In genomic region chr16:15587152-15587825, GRCh38 we compare ENCODE assay signal across 30 cellular contexts. TPM values are rescaled to one million over a fixed set of nuclear protein-coding genes. Genes with fewer than 3 reads are reported as not detected.
DNase-seq lines count a peak whose midpoint lies in the region; ATAC-seq and TF ChIP-seq lines count a peak whose summit lies in the region.
"Had no signal": no experiment of that assay in that cellular context is flagged by ENCODE, and none has a peak within 500 bp of the region (broad histone marks: within the 10 kb centered on the region; RNA-seq: fewer than 3 reads in every experiment).

No MANE protein-coding gene starts in this region.

- peaks cover 24% of the 10 kb centered on the region for H3K36me3 Mint-ChIP-seq in activated naive CD8-positive, alpha-beta T cell
- H3K36me3 Mint-ChIP-seq in activated naive CD8-positive, alpha-beta T cell treated with anti-CD3 and anti-CD28 coated beads for 36 hours: peaks cover 86% of the 10 kb centered on the region
- H3K36me3 Mint-ChIP-seq in central memory CD8-positive, alpha-beta T cell (ENCODE audit: insufficient read depth): peaks cover 11% of the 10 kb centered on the region
- H3K36me3 Mint-ChIP-seq in stimulated activated effector memory CD8-positive, alpha-beta T cell treated with anti-CD3 and anti-CD28 coated beads, Interleukin-12 subunit alpha, Interleukin-12 subunit beta, amount 100 ng/mL, for 72 hours: peaks cover 27% of the 10 kb centered on the region

- intact Hi-C loops in HCT116 (cut with micrococcal nuclease): no loop called here

- H3K9ac ChIP-seq in HCT116 (ENCODE audit: low read length): no peak overlapping the region
- H3K9ac ChIP-seq: GM23248 had no signal

- no peak for DNase-seq in activated naive CD8-positive, alpha-beta T cell treated with anti-CD3 and anti-CD28 coated beads for 36 hours
- DNase-seq in HCT116 (ENCODE audit: low read depth, low spot score) (no peak), GM19238 (ENCODE audit: insufficient read length, low spot score) (no peak), dermis blood vessel endothelial cell (no peak)
- no peak for DNase-seq in central memory CD8-positive, alpha-beta T cell (ENCODE audit: low spot score in 2 of 2)
- no peak for DNase-seq in stimulated activated effector memory CD8-positive, alpha-beta T cell treated with anti-CD3 and anti-CD28 coated beads, Interleukin-12 subunit alpha, Interleukin-12 subunit beta, amount 100 ng/mL, for 72 hours (ENCODE audit: low spot score in 2 of 2)
- DNase-seq: activated CD4-positive, alpha-beta T cell treated with anti-CD3 and anti-CD28 coated beads, Interleukin-2, amount 50 U/mL, for 4 hours; activated naive CD4-positive, alpha-beta T cell treated with anti-CD3 and anti-CD28 coated beads for 36 hours; AML-193; aorta; DMS53; effector CD4-positive, alpha-beta T cell; erythroblast; glutamatergic neuron; GM23248; NCI-H1092; NCI-H187 treated with DMSO at 0.1 percent for 48 hours; NCI-H524 treated with DMSO at 0.1 percent for 48 hours; NK-92 treated with Interleukin-12 subunit alpha and Interleukin-12 subunit beta, amount 100 ng/mL, for 24 hours; PC-3; stimulated activated CD4-positive, alpha-beta T cell treated with anti-CD3 and anti-CD28 coated beads, Interleukin-2, amount 100 ng/mL, for 48 hours; T-helper 17 cell; thyroid gland; uterus had no signal

- RAD21 ChIA-PET in HCT116 (lab: Charles Lee; ENCODE audit: low non-redundant PET in 1 of 2, low total read pairs in 2 of 2, uncharacterized antibody in 2 of 2, unreplicated experiment in 2 of 2): no interaction called here

- no peak for ATAC-seq in HCT116
- ATAC-seq in central memory CD8-positive, alpha-beta T cell (replicated peaks; ENCODE audit: extremely low read depth, poor library complexity, severe bottlenecking): no peak
- ATAC-seq in stimulated activated effector memory CD8-positive, alpha-beta T cell treated with anti-CD3 and anti-CD28 coated beads, Interleukin-12 subunit alpha, Interleukin-12 subunit beta, amount 100 ng/mL, for 72 hours: no peak
- ATAC-seq in GM19351 (IDR thresholded peaks at IDR 0.05; ENCODE audit: unreplicated experiment): no peak
- ATAC-seq: activated CD4-positive, CD25-positive, alpha-beta regulatory T cell treated with anti-CD3 and anti-CD28 coated beads, Interleukin-2, amount 50 U/mL, for 24 hours; PC-3; sciatic nerve; SK-N-SH treated with all-trans-retinoic acid at 6 μM for 48 hours; T-helper 17 cell had no signal

- POLR2A ChIA-PET in HCT116 (lab: Charles Lee): no interaction called here

- H3K9me3 ChIP-seq in HCT116 (ENCODE audit: control insufficient read depth in 1 of 2, insufficient read depth in 1 of 2, low read depth in 1 of 2, low read length in 2 of 2): no peaks in the 10 kb centered on the region
- H3K9me3 ChIP-seq: thyroid gland had no signal

- no peaks in the 10 kb centered on the region for H4K20me1 ChIP-seq in HCT116 (ENCODE audit: insufficient read depth)

- H2AFZ ChIP-seq in HCT116 (ENCODE audit: low read depth, low read length, poor library complexity, severe bottlenecking): no peak overlapping the region
- H2AFZ ChIP-seq: GM23248 had no signal

- H3K36me3 ChIP-seq in HCT116 (ENCODE audit: control insufficient read depth in 1 of 2, insufficient read depth in 2 of 2, low read length in 2 of 2): no peaks in the 10 kb centered on the region; a peak in 1 of 4 replicates
- H3K36me3 ChIP-seq: uterus had no signal

- no peak for TF ChIP-seq RAD21 in HCT116 (IDR thresholded peaks at IDR 0.05; ENCODE audit: low read depth)

- TF ChIP-seq POLR2A in HCT116 (IDR thresholded peaks at IDR 0.05; ENCODE audit: borderline replicate concordance, extremely low read depth, insufficient read depth, insufficient read length): no peak

- H3K4me2 ChIP-seq in HCT116 (ENCODE audit: low read length): no peak overlapping the region

- peak overlapping the region; percentile 4; the same call in 1 of the 2 replicates for H3K27ac ChIP-seq in HCT116 (ENCODE audit: low read depth, low read length)
- H3K27ac ChIP-seq: GM23248, thyroid gland, uterus had no signal

- H3K4me1 ChIP-seq in HCT116 (ENCODE audit: control insufficient read depth in 1 of 2, insufficient read depth in 2 of 2, low read length in 2 of 2): peaks cover 31 to 55% of the 10 kb centered on the region in 2 experiments
- H3K4me1 ChIP-seq: uterus had no signal

- H3K27me3 ChIP-seq in HCT116 (ENCODE audit: insufficient read depth, low read length): no peaks in the 10 kb centered on the region
- H3K27me3 ChIP-seq: thyroid gland, uterus had no signal

- no peaks in the 10 kb centered on the region for H3K9me2 ChIP-seq in HCT116 (ENCODE audit: insufficient read depth)

- BruUV-seq in HCT116 (replicated peaks; lab: Mats Ljungman, UMichigan): no TSS peak

- no peak for TF ChIP-seq CTCF in HCT116 (IDR thresholded peaks at IDR 0.05 in 2 of 3, conservative IDR thresholded peaks at IDR 0.05 in 1 of 3; ENCODE audit: borderline replicate concordance in 1 of 3, insufficient read depth in 1 of 3, low read depth in 2 of 3, low read length in 2 of 3)

- peaks cover 30% of the 10 kb centered on the region for H3K4me1 Mint-ChIP-seq in activated naive CD8-positive, alpha-beta T cell (ENCODE audit: low read depth)
- peaks cover 25% of the 10 kb centered on the region for H3K4me1 Mint-ChIP-seq in activated naive CD8-positive, alpha-beta T cell treated with anti-CD3 and anti-CD28 coated beads for 36 hours
- H3K4me1 Mint-ChIP-seq in central memory CD8-positive, alpha-beta T cell: peaks cover 24% of the 10 kb centered on the region
- peaks cover 32% of the 10 kb centered on the region for H3K4me1 Mint-ChIP-seq in stimulated activated effector memory CD8-positive, alpha-beta T cell treated with anti-CD3 and anti-CD28 coated beads, Interleukin-12 subunit alpha, Interleukin-12 subunit beta, amount 100 ng/mL, for 72 hours

- H3K4me3 Mint-ChIP-seq in activated naive CD8-positive, alpha-beta T cell: no peak overlapping the region
- H3K4me3 Mint-ChIP-seq in activated naive CD8-positive, alpha-beta T cell treated with anti-CD3 and anti-CD28 coated beads for 36 hours: no peak overlapping the region
- no peak overlapping the region for H3K4me3 Mint-ChIP-seq in central memory CD8-positive, alpha-beta T cell
- no peak overlapping the region for H3K4me3 Mint-ChIP-seq in stimulated activated effector memory CD8-positive, alpha-beta T cell treated with anti-CD3 and anti-CD28 coated beads, Interleukin-12 subunit alpha, Interleukin-12 subunit beta, amount 100 ng/mL, for 72 hours
- H3K4me3 Mint-ChIP-seq: activated naive CD4-positive, alpha-beta T cell treated with anti-CD3 and anti-CD28 coated beads for 36 hours; T-helper 17 cell had no signal

- H3K79me2 ChIP-seq in HCT116 (ENCODE audit: insufficient read depth, low read length): no peaks in the 10 kb centered on the region

- peaks cover 6% of the 10 kb centered on the region for H3K9me3 Mint-ChIP-seq in activated naive CD8-positive, alpha-beta T cell (ENCODE audit: low read depth)
- H3K9me3 Mint-ChIP-seq in activated naive CD8-positive, alpha-beta T cell treated with anti-CD3 and anti-CD28 coated beads for 36 hours: peaks cover 18% of the 10 kb centered on the region
- peaks cover 9% of the 10 kb centered on the region for H3K9me3 Mint-ChIP-seq in central memory CD8-positive, alpha-beta T cell
- H3K9me3 Mint-ChIP-seq in stimulated activated effector memory CD8-positive, alpha-beta T cell treated with anti-CD3 and anti-CD28 coated beads, Interleukin-12 subunit alpha, Interleukin-12 subunit beta, amount 100 ng/mL, for 72 hours: peaks cover 6% of the 10 kb centered on the region

- no peak overlapping the region for H3K4me3 ChIP-seq in HCT116 (replicated peaks in 1 of 2; ENCODE audit: low read depth in 1 of 2, low read length in 2 of 2)
- H3K4me3 ChIP-seq: GM23248, thyroid gland, uterus had no signal

- CTCF ChIA-PET in HCT116 (lab: Charles Lee): no interaction called here

- H3K27ac Mint-ChIP-seq in activated naive CD8-positive, alpha-beta T cell: peak overlapping the region; percentile 41
- no peak overlapping the region for H3K27ac Mint-ChIP-seq in activated naive CD8-positive, alpha-beta T cell treated with anti-CD3 and anti-CD28 coated beads for 36 hours
- H3K27ac Mint-ChIP-seq in central memory CD8-positive, alpha-beta T cell (ENCODE audit: low read depth): peak overlapping the region; percentile 62
- peak overlapping the region; percentile 84 for H3K27ac Mint-ChIP-seq in stimulated activated effector memory CD8-positive, alpha-beta T cell treated with anti-CD3 and anti-CD28 coated beads, Interleukin-12 subunit alpha, Interleukin-12 subunit beta, amount 100 ng/mL, for 72 hours
- H3K27ac Mint-ChIP-seq: activated naive CD4-positive, alpha-beta T cell treated with anti-CD3 and anti-CD28 coated beads for 36 hours; progenitor cell of endocrine pancreas had no signal

- H3K27me3 Mint-ChIP-seq in activated naive CD8-positive, alpha-beta T cell: no peaks in the 10 kb centered on the region
- no peaks in the 10 kb centered on the region for H3K27me3 Mint-ChIP-seq in activated naive CD8-positive, alpha-beta T cell treated with anti-CD3 and anti-CD28 coated beads for 36 hours
- no peaks in the 10 kb centered on the region for H3K27me3 Mint-ChIP-seq in central memory CD8-positive, alpha-beta T cell
- H3K27me3 Mint-ChIP-seq: progenitor cell of endocrine pancreas, T-helper 17 cell had no signal

TF ChIP-seq in HCT116, 20 proteins besides CTCF, POLR2A, EP300 and RAD21 (continues in another document):
- TF ChIP-seq ATF3 (IDR thresholded peaks at IDR 0.05): no peak
- no peak for TF ChIP-seq SIN3A (IDR thresholded peaks at IDR 0.05; ENCODE audit: low read depth)

RNA-seq across cellular contexts. Expression of gene MARF1, which starts 55.7 kb away (rescaled TPM):
- total RNA-seq in activated naive CD8-positive, alpha-beta T cell treated with anti-CD3 and anti-CD28 coated beads for 36 hours: 10 to 100 TPM; 51.0 to 52.1 TPM
- total RNA-seq in HCT116 (2021; ENCODE audit: unreplicated experiment) (59.4 TPM), dermis blood vessel endothelial cell (15.3 and 24.2 TPM in 2 replicates)
- 22.0 and 22.9 TPM in 2 replicates for polyA plus RNA-seq in HCT116 (2012)
